In genomic region chr13:67096418-67096817, GRCh38 we compare ENCODE assay signal across 1 cellular context.
TF ChIP-seq lines count a peak whose summit lies in the region.

No MANE protein-coding gene starts in this region.

TF ChIP-seq in K562, 482 proteins besides CTCF, POLR2A, EP300 and RAD21 (continued from another document):
- TF ChIP-seq ZBTB26 (CRISPR knock-in tag; IDR thresholded peaks at IDR 0.05) = no peak
- TF ChIP-seq C11orf30 (IDR thresholded peaks at IDR 0.05; ENCODE audit: low read depth) = peak; percentile 33
- TF ChIP-seq ZBTB8A (IDR thresholded peaks at IDR 0.05; ENCODE audit: partially characterized antibody) = no peak
- no peak for TF ChIP-seq FOXO4 (CRISPR knock-in tag; IDR thresholded peaks at IDR 0.05)
- TF ChIP-seq CHD4 (IDR thresholded peaks at IDR 0.05; ENCODE audit: insufficient read depth, insufficient replicate concordance, low read depth, low read length, poor library complexity, severe bottlenecking) = no peak
- no peak for TF ChIP-seq ZNF146 (CRISPR knock-in tag; IDR thresholded peaks at IDR 0.05; ENCODE audit: unreplicated experiment)
- TF ChIP-seq ZNF232 (CRISPR knock-in tag; IDR thresholded peaks at IDR 0.05) = no peak
